In the genomic region with DNA sequence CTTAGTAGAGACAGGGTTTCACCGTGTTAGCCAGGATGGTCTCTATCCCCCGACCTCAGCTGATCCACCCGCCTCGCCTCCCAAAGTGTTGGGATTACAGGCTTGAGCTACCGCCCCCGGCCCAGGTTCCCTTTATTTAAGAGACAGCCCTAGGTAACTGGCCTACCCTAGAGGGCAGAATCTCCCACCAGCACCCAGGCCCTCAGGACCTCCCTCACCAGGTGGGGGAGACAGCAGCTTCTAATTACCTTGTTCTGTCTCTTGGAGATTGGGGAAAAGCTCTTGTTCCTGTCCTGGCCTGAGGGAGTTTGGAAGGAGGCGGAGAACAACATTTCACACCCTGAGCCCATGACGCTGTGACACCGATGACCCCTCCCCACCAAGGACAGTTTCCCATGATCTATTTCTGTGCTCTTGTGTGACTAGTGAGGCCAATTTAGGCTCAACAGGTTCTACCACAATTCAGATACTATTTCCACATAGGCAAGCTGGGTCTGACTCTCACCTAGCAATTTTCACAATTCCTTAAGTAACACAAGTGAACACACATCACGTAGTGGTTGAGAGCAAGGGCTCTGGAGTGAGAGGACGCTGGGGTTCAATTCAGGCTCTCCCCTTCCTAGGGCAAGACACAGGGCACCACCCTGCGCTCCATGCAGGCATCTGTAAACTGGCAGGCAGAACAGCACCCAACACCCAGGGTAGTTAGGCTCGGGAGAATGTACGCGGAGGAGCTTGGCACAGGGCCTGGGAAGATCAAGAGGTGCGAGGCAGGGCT, we compare ENCODE assay signal across 1 cellular context.
TF ChIP-seq lines count a peak whose summit lies in the region.

No MANE protein-coding gene starts in this region.

TF ChIP-seq in HepG2, 621 proteins besides CTCF, POLR2A, EP300 and RAD21:
- TF ChIP-seq SOX6 (IDR thresholded peaks at IDR 0.05) (no peak), SOX6 (CRISPR knock-in tag; IDR thresholded peaks at IDR 0.05) (0 out of 2 replicates have a peak, but pooled peaks have one; percentile 12), ZNF235 (CRISPR knock-in tag; IDR thresholded peaks at IDR 0.05; ENCODE audit: borderline replicate concordance) (0 out of 2 replicates have a peak, but pooled peaks have one; percentile 25), MYNN (CRISPR knock-in tag; IDR thresholded peaks at IDR 0.05; ENCODE audit: low read depth) (no peak), ATF7 (IDR thresholded peaks at IDR 0.05) (no peak), ATF7 (CRISPR knock-in tag; IDR thresholded peaks at IDR 0.05) (0 out of 2 replicates have a peak, but pooled peaks have one; percentile 42), TEAD3 (CRISPR knock-in tag; optimal IDR thresholded peaks at IDR 0.05; ENCODE audit: borderline replicate concordance) (no peak), TBX3 (IDR thresholded peaks at IDR 0.05; ENCODE audit: borderline replicate concordance) (no peak), HMGXB4 (CRISPR knock-in tag; IDR thresholded peaks at IDR 0.05; ENCODE audit: borderline replicate concordance in 1 of 2, low read depth in 1 of 2) (peak in 1 of 2 experiments; percentile 28; a peak in 1 of 4 replicates), ZNF7 (CRISPR knock-in tag; IDR thresholded peaks at IDR 0.05) (no peak), SMAD1 (CRISPR knock-in tag; IDR thresholded peaks at IDR 0.05; ENCODE audit: borderline replicate concordance, low read depth) (0 out of 2 replicates have a peak, but pooled peaks have one; percentile 40), HOXD1 (CRISPR knock-in tag; IDR thresholded peaks at IDR 0.05) (no peak), ZBTB38 (CRISPR knock-in tag; IDR thresholded peaks at IDR 0.05) (no peak), ZFX (CRISPR knock-in tag; IDR thresholded peaks at IDR 0.05; ENCODE audit: low read depth) (peak; percentile 22; the same call in 1 of the 2 replicates), ZSCAN21 (CRISPR knock-in tag; IDR thresholded peaks at IDR 0.05; ENCODE audit: borderline replicate concordance) (0 out of 2 replicates have a peak, but pooled peaks have one; percentile 5), TGIF2 (CRISPR knock-in tag; IDR thresholded peaks at IDR 0.05) (no peak)
- TF ChIP-seq, protein P1, sequence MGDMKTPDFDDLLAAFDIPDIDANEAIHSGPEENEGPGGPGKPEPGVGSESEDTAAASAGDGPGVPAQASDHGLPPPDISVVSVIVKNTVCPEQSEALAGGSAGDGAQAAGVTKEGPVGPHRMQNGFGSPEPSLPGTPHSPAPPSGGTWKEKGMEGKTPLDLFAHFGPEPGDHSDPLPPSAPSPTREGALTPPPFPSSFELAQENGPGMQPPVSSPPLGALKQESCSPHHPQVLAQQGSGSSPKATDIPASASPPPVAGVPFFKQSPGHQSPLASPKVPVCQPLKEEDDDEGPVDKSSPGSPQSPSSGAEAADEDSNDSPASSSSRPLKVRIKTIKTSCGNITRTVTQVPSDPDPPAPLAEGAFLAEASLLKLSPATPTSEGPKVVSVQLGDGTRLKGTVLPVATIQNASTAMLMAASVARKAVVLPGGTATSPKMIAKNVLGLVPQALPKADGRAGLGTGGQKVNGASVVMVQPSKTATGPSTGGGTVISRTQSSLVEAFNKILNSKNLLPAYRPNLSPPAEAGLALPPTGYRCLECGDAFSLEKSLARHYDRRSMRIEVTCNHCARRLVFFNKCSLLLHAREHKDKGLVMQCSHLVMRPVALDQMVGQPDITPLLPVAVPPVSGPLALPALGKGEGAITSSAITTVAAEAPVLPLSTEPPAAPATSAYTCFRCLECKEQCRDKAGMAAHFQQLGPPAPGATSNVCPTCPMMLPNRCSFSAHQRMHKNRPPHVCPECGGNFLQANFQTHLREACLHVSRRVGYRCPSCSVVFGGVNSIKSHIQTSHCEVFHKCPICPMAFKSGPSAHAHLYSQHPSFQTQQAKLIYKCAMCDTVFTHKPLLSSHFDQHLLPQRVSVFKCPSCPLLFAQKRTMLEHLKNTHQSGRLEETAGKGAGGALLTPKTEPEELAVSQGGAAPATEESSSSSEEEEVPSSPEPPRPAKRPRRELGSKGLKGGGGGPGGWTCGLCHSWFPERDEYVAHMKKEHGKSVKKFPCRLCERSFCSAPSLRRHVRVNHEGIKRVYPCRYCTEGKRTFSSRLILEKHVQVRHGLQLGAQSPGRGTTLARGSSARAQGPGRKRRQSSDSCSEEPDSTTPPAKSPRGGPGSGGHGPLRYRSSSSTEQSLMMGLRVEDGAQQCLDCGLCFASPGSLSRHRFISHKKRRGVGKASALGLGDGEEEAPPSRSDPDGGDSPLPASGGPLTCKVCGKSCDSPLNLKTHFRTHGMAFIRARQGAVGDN (CRISPR knock-in tag; IDR thresholded peaks at IDR 0.05): peak; percentile 4; the same call in 1 of the 2 replicates
- TF ChIP-seq, protein P2, sequence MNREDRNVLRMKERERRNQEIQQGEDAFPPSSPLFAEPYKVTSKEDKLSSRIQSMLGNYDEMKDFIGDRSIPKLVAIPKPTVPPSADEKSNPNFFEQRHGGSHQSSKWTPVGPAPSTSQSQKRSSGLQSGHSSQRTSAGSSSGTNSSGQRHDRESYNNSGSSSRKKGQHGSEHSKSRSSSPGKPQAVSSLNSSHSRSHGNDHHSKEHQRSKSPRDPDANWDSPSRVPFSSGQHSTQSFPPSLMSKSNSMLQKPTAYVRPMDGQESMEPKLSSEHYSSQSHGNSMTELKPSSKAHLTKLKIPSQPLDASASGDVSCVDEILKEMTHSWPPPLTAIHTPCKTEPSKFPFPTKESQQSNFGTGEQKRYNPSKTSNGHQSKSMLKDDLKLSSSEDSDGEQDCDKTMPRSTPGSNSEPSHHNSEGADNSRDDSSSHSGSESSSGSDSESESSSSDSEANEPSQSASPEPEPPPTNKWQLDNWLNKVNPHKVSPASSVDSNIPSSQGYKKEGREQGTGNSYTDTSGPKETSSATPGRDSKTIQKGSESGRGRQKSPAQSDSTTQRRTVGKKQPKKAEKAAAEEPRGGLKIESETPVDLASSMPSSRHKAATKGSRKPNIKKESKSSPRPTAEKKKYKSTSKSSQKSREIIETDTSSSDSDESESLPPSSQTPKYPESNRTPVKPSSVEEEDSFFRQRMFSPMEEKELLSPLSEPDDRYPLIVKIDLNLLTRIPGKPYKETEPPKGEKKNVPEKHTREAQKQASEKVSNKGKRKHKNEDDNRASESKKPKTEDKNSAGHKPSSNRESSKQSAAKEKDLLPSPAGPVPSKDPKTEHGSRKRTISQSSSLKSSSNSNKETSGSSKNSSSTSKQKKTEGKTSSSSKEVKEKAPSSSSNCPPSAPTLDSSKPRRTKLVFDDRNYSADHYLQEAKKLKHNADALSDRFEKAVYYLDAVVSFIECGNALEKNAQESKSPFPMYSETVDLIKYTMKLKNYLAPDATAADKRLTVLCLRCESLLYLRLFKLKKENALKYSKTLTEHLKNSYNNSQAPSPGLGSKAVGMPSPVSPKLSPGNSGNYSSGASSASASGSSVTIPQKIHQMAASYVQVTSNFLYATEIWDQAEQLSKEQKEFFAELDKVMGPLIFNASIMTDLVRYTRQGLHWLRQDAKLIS (CRISPR knock-in tag; IDR thresholded peaks at IDR 0.05): no peak
- TF ChIP-seq, protein P3, sequence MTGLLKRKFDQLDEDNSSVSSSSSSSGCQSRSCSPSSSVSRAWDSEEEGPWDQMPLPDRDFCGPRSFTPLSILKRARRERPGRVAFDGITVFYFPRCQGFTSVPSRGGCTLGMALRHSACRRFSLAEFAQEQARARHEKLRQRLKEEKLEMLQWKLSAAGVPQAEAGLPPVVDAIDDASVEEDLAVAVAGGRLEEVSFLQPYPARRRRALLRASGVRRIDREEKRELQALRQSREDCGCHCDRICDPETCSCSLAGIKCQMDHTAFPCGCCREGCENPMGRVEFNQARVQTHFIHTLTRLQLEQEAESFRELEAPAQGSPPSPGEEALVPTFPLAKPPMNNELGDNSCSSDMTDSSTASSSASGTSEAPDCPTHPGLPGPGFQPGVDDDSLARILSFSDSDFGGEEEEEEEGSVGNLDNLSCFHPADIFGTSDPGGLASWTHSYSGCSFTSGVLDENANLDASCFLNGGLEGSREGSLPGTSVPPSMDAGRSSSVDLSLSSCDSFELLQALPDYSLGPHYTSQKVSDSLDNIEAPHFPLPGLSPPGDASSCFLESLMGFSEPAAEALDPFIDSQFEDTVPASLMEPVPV (CRISPR knock-in tag; IDR thresholded peaks at IDR 0.05): no peak
TF ChIP-seq in HepG2: peak in this region for 8.
